Comparison of ENCODE assay signal across 1 cellular context in genomic region chr10:2935647-2936386, GRCh38.
TF ChIP-seq lines count a peak whose summit lies in the region.

No MANE protein-coding gene starts in this region.

TF ChIP-seq in GM23338, 12 proteins besides CTCF, POLR2A, EP300 and RAD21 (continued from another document):
- TF ChIP-seq, protein P1, sequence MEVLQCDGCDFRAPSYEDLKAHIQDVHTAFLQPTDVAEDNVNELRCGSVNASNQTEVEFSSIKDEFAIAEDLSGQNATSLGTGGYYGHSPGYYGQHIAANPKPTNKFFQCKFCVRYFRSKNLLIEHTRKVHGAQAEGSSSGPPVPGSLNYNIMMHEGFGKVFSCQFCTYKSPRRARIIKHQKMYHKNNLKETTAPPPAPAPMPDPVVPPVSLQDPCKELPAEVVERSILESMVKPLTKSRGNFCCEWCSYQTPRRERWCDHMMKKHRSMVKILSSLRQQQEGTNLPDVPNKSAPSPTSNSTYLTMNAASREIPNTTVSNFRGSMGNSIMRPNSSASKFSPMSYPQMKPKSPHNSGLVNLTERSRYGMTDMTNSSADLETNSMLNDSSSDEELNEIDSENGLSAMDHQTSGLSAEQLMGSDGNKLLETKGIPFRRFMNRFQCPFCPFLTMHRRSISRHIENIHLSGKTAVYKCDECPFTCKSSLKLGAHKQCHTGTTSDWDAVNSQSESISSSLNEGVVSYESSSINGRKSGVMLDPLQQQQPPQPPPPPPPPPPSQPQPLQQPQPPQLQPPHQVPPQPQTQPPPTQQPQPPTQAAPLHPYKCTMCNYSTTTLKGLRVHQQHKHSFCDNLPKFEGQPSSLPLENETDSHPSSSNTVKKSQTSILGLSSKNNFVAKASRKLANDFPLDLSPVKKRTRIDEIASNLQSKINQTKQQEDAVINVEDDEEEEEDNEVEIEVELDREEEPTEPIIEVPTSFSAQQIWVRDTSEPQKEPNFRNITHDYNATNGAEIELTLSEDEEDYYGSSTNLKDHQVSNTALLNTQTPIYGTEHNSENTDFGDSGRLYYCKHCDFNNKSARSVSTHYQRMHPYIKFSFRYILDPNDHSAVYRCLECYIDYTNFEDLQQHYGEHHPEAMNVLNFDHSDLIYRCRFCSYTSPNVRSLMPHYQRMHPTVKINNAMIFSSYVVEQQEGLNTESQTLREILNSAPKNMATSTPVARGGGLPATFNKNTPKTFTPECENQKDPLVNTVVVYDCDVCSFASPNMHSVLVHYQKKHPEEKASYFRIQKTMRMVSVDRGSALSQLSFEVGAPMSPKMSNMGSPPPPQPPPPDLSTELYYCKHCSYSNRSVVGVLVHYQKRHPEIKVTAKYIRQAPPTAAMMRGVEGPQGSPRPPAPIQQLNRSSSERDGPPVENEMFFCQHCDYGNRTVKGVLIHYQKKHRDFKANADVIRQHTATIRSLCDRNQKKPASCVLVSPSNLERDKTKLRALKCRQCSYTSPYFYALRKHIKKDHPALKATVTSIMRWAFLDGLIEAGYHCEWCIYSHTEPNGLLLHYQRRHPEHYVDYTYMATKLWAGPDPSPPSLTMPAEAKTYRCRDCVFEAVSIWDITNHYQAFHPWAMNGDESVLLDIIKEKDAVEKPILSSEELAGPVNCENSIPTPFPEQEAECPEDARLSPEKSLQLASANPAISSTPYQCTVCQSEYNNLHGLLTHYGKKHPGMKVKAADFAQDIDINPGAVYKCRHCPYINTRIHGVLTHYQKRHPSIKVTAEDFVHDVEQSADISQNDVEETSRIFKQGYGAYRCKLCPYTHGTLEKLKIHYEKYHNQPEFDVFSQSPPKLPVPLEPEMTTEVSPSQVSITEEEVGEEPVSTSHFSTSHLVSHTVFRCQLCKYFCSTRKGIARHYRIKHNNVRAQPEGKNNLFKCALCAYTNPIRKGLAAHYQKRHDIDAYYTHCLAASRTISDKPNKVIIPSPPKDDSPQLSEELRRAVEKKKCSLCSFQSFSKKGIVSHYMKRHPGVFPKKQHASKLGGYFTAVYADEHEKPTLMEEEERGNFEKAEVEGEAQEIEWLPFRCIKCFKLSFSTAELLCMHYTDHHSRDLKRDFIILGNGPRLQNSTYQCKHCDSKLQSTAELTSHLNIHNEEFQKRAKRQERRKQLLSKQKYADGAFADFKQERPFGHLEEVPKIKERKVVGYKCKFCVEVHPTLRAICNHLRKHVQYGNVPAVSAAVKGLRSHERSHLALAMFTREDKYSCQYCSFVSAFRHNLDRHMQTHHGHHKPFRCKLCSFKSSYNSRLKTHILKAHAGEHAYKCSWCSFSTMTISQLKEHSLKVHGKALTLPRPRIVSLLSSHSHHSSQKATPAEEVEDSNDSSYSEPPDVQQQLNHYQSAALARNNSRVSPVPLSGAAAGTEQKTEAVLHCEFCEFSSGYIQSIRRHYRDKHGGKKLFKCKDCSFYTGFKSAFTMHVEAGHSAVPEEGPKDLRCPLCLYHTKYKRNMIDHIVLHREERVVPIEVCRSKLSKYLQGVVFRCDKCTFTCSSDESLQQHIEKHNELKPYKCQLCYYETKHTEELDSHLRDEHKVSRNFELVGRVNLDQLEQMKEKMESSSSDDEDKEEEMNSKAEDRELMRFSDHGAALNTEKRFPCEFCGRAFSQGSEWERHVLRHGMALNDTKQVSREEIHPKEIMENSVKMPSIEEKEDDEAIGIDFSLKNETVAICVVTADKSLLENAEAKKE (CRISPR knock-in tag; IDR thresholded peaks at IDR 0.05), result no peak
- no peak for TF ChIP-seq EZH2phosphoT487 (IDR thresholded peaks at IDR 0.05; ENCODE audit: unreplicated experiment)
- TF ChIP-seq REST (IDR thresholded peaks at IDR 0.05; ENCODE audit: unreplicated experiment), result no peak
- no peak for TF ChIP-seq ZNF114 (CRISPR knock-in tag; IDR thresholded peaks at IDR 0.05)
- TF ChIP-seq JUNB (IDR thresholded peaks at IDR 0.05; ENCODE audit: unreplicated experiment), result no peak
- no peak for TF ChIP-seq EZH2 (IDR thresholded peaks at IDR 0.05; ENCODE audit: low read depth, unreplicated experiment)
- no peak for TF ChIP-seq CREB1 (CRISPR knock-in tag; IDR thresholded peaks at IDR 0.05; ENCODE audit: low read depth)
